Comparison of ENCODE assay signal across 1 cellular context in the genomic region with DNA sequence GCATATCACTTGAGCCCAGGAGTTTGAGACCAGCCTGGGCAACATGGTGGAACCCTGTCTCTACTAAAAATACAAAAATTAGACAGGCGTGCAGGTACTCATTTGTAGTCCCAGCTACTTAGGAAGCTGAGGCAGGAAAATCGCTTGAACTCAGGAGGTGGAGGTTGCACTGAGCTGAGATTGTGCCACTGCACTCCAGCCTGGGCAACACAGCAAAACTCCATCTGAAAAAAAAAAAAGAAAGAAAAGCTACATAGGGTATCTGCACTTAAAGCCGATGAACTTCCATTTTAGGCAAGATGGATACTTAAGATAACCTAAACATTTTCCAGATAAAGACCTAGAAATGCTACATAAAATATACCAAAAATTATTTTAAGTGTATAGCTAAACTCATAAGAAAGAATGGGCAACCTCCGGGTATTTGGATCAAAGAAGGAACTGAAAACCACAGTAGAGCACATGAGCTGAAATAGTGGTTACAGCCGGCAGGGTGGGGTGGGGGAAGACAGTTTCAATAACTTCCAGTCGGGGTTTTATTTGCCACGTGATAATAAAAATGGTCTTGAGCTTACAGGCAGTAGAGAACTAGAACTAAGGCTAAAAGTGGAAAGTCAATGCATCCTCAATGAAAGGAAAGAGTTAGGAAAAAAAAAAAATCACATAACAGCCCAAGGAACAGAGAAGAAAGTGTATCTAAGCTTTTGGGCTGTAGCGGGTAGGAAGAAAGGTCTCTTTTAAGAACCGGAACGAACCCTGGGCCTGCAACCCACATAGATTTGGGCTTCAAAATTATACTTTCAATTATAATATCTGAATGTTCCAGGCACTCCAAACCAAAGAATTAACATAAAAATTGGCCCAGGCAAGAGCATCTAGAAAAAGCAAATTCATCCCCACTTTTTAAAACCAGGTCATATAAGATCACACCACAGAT.
TF ChIP-seq lines count a peak whose summit lies in the region.

No MANE protein-coding gene starts in this region.

TF ChIP-seq in GM12878, 131 proteins besides CTCF, POLR2A, EP300 and RAD21 (continued from another document and continues in another):
- TF ChIP-seq, protein P1, sequence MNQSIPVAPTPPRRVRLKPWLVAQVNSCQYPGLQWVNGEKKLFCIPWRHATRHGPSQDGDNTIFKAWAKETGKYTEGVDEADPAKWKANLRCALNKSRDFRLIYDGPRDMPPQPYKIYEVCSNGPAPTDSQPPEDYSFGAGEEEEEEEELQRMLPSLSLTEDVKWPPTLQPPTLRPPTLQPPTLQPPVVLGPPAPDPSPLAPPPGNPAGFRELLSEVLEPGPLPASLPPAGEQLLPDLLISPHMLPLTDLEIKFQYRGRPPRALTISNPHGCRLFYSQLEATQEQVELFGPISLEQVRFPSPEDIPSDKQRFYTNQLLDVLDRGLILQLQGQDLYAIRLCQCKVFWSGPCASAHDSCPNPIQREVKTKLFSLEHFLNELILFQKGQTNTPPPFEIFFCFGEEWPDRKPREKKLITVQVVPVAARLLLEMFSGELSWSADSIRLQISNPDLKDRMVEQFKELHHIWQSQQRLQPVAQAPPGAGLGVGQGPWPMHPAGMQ (IDR thresholded peaks at IDR 0.05; ENCODE audit: borderline replicate concordance): no peak
- peak; percentile 89 for TF ChIP-seq MEF2A (IDR thresholded peaks at IDR 0.05; ENCODE audit: insufficient read depth, low read depth, low read length)
- TF ChIP-seq ATF7 (IDR thresholded peaks at IDR 0.05; ENCODE audit: low read depth): peak; percentile 45; the same call in 1 of the 2 replicates
- peak; percentile 68; the same call in 1 of the 2 replicates for TF ChIP-seq CREM (IDR thresholded peaks at IDR 0.05; ENCODE audit: low read depth)
- no peak for TF ChIP-seq LARP7 (IDR thresholded peaks at IDR 0.05)
- TF ChIP-seq SMAD1 (IDR thresholded peaks at IDR 0.05; ENCODE audit: low read depth, partially characterized antibody): no peak
- TF ChIP-seq FOXK2 (IDR thresholded peaks at IDR 0.05): no peak
- TF ChIP-seq ZNF274 (IDR thresholded peaks at IDR 0.05; ENCODE audit: insufficient read depth, insufficient read length): no peak
- TF ChIP-seq SUZ12 (IDR thresholded peaks at IDR 0.05; ENCODE audit: unreplicated experiment): no peak
- TF ChIP-seq CBFB (IDR thresholded peaks at IDR 0.05; ENCODE audit: low read depth): peak; percentile 97
- TF ChIP-seq MYB (IDR thresholded peaks at IDR 0.05; ENCODE audit: borderline replicate concordance, low read depth, low read length): no peak
- TF ChIP-seq, protein P2, sequence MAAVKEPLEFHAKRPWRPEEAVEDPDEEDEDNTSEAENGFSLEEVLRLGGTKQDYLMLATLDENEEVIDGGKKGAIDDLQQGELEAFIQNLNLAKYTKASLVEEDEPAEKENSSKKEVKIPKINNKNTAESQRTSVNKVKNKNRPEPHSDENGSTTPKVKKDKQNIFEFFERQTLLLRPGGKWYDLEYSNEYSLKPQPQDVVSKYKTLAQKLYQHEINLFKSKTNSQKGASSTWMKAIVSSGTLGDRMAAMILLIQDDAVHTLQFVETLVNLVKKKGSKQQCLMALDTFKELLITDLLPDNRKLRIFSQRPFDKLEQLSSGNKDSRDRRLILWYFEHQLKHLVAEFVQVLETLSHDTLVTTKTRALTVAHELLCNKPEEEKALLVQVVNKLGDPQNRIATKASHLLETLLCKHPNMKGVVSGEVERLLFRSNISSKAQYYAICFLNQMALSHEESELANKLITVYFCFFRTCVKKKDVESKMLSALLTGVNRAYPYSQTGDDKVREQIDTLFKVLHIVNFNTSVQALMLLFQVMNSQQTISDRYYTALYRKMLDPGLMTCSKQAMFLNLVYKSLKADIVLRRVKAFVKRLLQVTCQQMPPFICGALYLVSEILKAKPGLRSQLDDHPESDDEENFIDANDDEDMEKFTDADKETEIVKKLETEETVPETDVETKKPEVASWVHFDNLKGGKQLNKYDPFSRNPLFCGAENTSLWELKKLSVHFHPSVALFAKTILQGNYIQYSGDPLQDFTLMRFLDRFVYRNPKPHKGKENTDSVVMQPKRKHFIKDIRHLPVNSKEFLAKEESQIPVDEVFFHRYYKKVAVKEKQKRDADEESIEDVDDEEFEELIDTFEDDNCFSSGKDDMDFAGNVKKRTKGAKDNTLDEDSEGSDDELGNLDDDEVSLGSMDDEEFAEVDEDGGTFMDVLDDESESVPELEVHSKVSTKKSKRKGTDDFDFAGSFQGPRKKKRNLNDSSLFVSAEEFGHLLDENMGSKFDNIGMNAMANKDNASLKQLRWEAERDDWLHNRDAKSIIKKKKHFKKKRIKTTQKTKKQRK (IDR thresholded peaks at IDR 0.05; ENCODE audit: low read depth, low read length): no peak
- no peak for TF ChIP-seq PAX8 (IDR thresholded peaks at IDR 0.05)
- no peak for TF ChIP-seq BRCA1 (IDR thresholded peaks at IDR 0.05; ENCODE audit: low read depth, low read length)
- TF ChIP-seq, protein P3, sequence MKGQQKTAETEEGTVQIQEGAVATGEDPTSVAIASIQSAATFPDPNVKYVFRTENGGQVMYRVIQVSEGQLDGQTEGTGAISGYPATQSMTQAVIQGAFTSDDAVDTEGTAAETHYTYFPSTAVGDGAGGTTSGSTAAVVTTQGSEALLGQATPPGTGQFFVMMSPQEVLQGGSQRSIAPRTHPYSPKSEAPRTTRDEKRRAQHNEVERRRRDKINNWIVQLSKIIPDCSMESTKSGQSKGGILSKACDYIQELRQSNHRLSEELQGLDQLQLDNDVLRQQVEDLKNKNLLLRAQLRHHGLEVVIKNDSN (IDR thresholded peaks at IDR 0.05; ENCODE audit: borderline replicate concordance, extremely low read length, insufficient read depth, low read depth, low read length): peak; percentile 26
- TF ChIP-seq NFIC (IDR thresholded peaks at IDR 0.05; ENCODE audit: low read depth, low read length): peak; percentile 95
- TF ChIP-seq, protein P4, sequence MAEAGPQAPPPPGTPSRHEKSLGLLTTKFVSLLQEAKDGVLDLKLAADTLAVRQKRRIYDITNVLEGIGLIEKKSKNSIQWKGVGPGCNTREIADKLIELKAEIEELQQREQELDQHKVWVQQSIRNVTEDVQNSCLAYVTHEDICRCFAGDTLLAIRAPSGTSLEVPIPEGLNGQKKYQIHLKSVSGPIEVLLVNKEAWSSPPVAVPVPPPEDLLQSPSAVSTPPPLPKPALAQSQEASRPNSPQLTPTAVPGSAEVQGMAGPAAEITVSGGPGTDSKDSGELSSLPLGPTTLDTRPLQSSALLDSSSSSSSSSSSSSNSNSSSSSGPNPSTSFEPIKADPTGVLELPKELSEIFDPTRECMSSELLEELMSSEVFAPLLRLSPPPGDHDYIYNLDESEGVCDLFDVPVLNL (IDR thresholded peaks at IDR 0.05; ENCODE audit: low read depth, low read length): no peak
- no peak for TF ChIP-seq RELA (IDR thresholded peaks at IDR 0.05; ENCODE audit: borderline replicate concordance, partially characterized antibody)
- TF ChIP-seq ZNF592 (IDR thresholded peaks at IDR 0.05): no peak
- TF ChIP-seq MTA3 (IDR thresholded peaks at IDR 0.05; ENCODE audit: borderline replicate concordance, low read length): peak; percentile 89
- peak; percentile 88 for TF ChIP-seq DPF2 (IDR thresholded peaks at IDR 0.05)
- TF ChIP-seq YBX1 (IDR thresholded peaks at IDR 0.05): no peak
- TF ChIP-seq, protein P5, sequence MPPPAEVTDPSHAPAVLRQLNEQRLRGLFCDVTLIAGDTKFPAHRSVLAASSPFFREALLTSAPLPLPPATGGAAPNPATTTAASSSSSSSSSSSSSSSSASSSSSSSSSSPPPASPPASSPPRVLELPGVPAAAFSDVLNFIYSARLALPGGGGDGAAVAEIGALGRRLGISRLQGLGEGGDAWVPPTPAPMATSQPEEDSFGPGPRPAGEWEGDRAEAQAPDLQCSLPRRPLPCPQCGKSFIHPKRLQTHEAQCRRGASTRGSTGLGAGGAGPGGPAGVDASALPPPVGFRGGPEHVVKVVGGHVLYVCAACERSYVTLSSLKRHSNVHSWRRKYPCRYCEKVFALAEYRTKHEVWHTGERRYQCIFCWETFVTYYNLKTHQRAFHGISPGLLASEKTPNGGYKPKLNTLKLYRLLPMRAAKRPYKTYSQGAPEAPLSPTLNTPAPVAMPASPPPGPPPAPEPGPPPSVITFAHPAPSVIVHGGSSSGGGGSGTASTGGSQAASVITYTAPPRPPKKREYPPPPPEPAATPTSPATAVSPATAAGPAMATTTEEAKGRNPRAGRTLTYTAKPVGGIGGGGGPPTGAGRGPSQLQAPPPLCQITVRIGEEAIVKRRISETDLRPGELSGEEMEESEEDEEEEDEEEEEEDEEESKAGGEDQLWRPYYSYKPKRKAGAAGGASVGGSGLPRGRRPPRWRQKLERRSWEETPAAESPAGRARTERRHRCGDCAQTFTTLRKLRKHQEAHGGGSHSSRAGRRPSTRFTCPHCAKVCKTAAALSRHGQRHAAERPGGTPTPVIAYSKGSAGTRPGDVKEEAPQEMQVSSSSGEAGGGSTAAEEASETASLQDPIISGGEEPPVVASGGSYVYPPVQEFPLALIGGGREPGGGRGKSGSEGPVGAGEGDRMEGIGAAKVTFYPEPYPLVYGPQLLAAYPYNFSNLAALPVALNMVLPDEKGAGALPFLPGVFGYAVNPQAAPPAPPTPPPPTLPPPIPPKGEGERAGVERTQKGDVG (CRISPR knock-in tag; IDR thresholded peaks at IDR 0.05): no peak
- TF ChIP-seq CEBPB (IDR thresholded peaks at IDR 0.05; ENCODE audit: borderline replicate concordance in 1 of 2, low read depth in 2 of 2, low read length in 2 of 2): peak in 1 of 2 experiments; percentile 89; a peak in 1 of 4 replicates
- TF ChIP-seq, protein P6, sequence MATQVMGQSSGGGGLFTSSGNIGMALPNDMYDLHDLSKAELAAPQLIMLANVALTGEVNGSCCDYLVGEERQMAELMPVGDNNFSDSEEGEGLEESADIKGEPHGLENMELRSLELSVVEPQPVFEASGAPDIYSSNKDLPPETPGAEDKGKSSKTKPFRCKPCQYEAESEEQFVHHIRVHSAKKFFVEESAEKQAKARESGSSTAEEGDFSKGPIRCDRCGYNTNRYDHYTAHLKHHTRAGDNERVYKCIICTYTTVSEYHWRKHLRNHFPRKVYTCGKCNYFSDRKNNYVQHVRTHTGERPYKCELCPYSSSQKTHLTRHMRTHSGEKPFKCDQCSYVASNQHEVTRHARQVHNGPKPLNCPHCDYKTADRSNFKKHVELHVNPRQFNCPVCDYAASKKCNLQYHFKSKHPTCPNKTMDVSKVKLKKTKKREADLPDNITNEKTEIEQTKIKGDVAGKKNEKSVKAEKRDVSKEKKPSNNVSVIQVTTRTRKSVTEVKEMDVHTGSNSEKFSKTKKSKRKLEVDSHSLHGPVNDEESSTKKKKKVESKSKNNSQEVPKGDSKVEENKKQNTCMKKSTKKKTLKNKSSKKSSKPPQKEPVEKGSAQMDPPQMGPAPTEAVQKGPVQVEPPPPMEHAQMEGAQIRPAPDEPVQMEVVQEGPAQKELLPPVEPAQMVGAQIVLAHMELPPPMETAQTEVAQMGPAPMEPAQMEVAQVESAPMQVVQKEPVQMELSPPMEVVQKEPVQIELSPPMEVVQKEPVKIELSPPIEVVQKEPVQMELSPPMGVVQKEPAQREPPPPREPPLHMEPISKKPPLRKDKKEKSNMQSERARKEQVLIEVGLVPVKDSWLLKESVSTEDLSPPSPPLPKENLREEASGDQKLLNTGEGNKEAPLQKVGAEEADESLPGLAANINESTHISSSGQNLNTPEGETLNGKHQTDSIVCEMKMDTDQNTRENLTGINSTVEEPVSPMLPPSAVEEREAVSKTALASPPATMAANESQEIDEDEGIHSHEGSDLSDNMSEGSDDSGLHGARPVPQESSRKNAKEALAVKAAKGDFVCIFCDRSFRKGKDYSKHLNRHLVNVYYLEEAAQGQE (IDR thresholded peaks at IDR 0.05; ENCODE audit: low read depth, low read length): no peak
- no peak for TF ChIP-seq CHD1 (IDR thresholded peaks at IDR 0.05; ENCODE audit: low read depth, low read length)
- TF ChIP-seq, protein P7, sequence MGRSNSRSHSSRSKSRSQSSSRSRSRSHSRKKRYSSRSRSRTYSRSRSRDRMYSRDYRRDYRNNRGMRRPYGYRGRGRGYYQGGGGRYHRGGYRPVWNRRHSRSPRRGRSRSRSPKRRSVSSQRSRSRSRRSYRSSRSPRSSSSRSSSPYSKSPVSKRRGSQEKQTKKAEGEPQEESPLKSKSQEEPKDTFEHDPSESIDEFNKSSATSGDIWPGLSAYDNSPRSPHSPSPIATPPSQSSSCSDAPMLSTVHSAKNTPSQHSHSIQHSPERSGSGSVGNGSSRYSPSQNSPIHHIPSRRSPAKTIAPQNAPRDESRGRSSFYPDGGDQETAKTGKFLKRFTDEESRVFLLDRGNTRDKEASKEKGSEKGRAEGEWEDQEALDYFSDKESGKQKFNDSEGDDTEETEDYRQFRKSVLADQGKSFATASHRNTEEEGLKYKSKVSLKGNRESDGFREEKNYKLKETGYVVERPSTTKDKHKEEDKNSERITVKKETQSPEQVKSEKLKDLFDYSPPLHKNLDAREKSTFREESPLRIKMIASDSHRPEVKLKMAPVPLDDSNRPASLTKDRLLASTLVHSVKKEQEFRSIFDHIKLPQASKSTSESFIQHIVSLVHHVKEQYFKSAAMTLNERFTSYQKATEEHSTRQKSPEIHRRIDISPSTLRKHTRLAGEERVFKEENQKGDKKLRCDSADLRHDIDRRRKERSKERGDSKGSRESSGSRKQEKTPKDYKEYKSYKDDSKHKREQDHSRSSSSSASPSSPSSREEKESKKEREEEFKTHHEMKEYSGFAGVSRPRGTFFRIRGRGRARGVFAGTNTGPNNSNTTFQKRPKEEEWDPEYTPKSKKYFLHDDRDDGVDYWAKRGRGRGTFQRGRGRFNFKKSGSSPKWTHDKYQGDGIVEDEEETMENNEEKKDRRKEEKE (IDR thresholded peaks at IDR 0.05): no peak
